Comparison of ENCODE assay signal across 1 cellular context in genomic region chr5:34526682-34527305, GRCh38.
TF ChIP-seq lines count a peak whose summit lies in the region.

No MANE protein-coding gene starts in this region.

TF ChIP-seq in K562, 482 proteins besides CTCF, POLR2A, EP300 and RAD21 (continued from another document and continues in another):
- TF ChIP-seq SP1 (CRISPR knock-in tag; IDR thresholded peaks at IDR 0.05) (no peak), ELK3 (CRISPR knock-in tag; IDR thresholded peaks at IDR 0.05) (no peak), E2F5 (CRISPR knock-in tag; IDR thresholded peaks at IDR 0.05) (no peak), SAP30 (IDR thresholded peaks at IDR 0.05; ENCODE audit: borderline replicate concordance, insufficient read depth, low read depth, low read length, poor library complexity, severe bottlenecking) (no peak), SIN3A (IDR thresholded peaks at IDR 0.05; ENCODE audit: borderline replicate concordance in 2 of 2, control insufficient read depth in 1 of 2, low read depth in 2 of 2, low read length in 2 of 2) (no peak), BRD9 (IDR thresholded peaks at IDR 0.05; ENCODE audit: low read depth, partially characterized antibody) (no peak), GABPB2 (CRISPR knock-in tag; conservative IDR thresholded peaks at IDR 0.05) (no peak), ZNF586 (CRISPR knock-in tag; conservative IDR thresholded peaks at IDR 0.05) (no peak), ZNF785 (CRISPR knock-in tag; IDR thresholded peaks at IDR 0.05) (no peak), NKRF (IDR thresholded peaks at IDR 0.05; ENCODE audit: borderline replicate concordance) (no peak), ZKSCAN8 (CRISPR knock-in tag; IDR thresholded peaks at IDR 0.05) (no peak), MTA2 (IDR thresholded peaks at IDR 0.05; ENCODE audit: low read depth) (peak; percentile 74), TCF15 (CRISPR knock-in tag; IDR thresholded peaks at IDR 0.05) (no peak), ZBTB1 (CRISPR knock-in tag; IDR thresholded peaks at IDR 0.05; ENCODE audit: borderline replicate concordance, low read depth) (no peak), PBX2 (CRISPR knock-in tag; IDR thresholded peaks at IDR 0.05; ENCODE audit: low read depth) (no peak), PBX2 (tag; conservative IDR thresholded peaks at IDR 0.05; ENCODE audit: low read depth) (no peak), STAG1 (CRISPR knock-in tag; IDR thresholded peaks at IDR 0.05; ENCODE audit: borderline replicate concordance) (no peak), ZNF445 (CRISPR knock-in tag; IDR thresholded peaks at IDR 0.05; ENCODE audit: low read depth) (no peak), ZNF668 (CRISPR knock-in tag; IDR thresholded peaks at IDR 0.05) (no peak), ZNF174 (CRISPR knock-in tag; IDR thresholded peaks at IDR 0.05) (no peak), ZNF551 (CRISPR knock-in tag; IDR thresholded peaks at IDR 0.05) (no peak), ZNF3 (CRISPR knock-in tag; IDR thresholded peaks at IDR 0.05) (no peak), HIVEP1 (CRISPR knock-in tag; IDR thresholded peaks at IDR 0.05) (no peak), ELF4 (CRISPR knock-in tag; IDR thresholded peaks at IDR 0.05) (no peak), PYGO2 (tag; IDR thresholded peaks at IDR 0.05) (no peak), ZFP30 (CRISPR knock-in tag; IDR thresholded peaks at IDR 0.05; ENCODE audit: borderline replicate concordance) (no peak), TGIF2 (CRISPR knock-in tag; IDR thresholded peaks at IDR 0.05) (no peak), JUNB (CRISPR knock-in tag; conservative IDR thresholded peaks at IDR 0.05) (no peak), POLR2AphosphoS5 (IDR thresholded peaks at IDR 0.05; ENCODE audit: control insufficient read depth, insufficient read depth, low read depth, low read length) (peak; percentile 55; the same call in 1 of the 2 replicates), ZNF134 (CRISPR knock-in tag; conservative IDR thresholded peaks at IDR 0.05) (no peak), BRCA1 (IDR thresholded peaks at IDR 0.05) (no peak), BRCA1 (CRISPR knock-in tag; IDR thresholded peaks at IDR 0.05) (no peak), BRF2 (IDR thresholded peaks at IDR 0.05; ENCODE audit: borderline replicate concordance, insufficient read depth, insufficient read length) (no peak), GTF2A2 (tag; IDR thresholded peaks at IDR 0.05) (no peak), BACH1 (tag; IDR thresholded peaks at IDR 0.05) (no peak), BRF1 (IDR thresholded peaks at IDR 0.05; ENCODE audit: borderline replicate concordance, extremely low read depth, insufficient read length) (no peak), ZNF184 (CRISPR knock-in tag; IDR thresholded peaks at IDR 0.05) (no peak), KLF6 (CRISPR knock-in tag; IDR thresholded peaks at IDR 0.05; ENCODE audit: borderline replicate concordance) (no peak), ARID2 (IDR thresholded peaks at IDR 0.05) (no peak), RBM14 (IDR thresholded peaks at IDR 0.05; ENCODE audit: borderline replicate concordance, insufficient read depth, low read depth, low read length) (no peak), HMGN3 (IDR thresholded peaks at IDR 0.05; ENCODE audit: borderline replicate concordance, extremely low read depth, insufficient read length, low read depth, low read length) (no peak), ARID3B (CRISPR knock-in tag; IDR thresholded peaks at IDR 0.05; ENCODE audit: borderline replicate concordance) (no peak), NFIC (IDR thresholded peaks at IDR 0.05) (peak; percentile 69), TRIM24 (IDR thresholded peaks at IDR 0.05) (peak; percentile 88 to 90), MLX (CRISPR knock-in tag; conservative IDR thresholded peaks at IDR 0.05) (no peak), AFF1 (IDR thresholded peaks at IDR 0.05; ENCODE audit: low read depth in 1 of 2, partially characterized antibody in 2 of 2) (no peak), GTF3C2 (IDR thresholded peaks at IDR 0.05; ENCODE audit: borderline replicate concordance, extremely low read depth, insufficient read length) (no peak), MXD1 (CRISPR knock-in tag; IDR thresholded peaks at IDR 0.05; ENCODE audit: borderline replicate concordance, poor library complexity, severe bottlenecking) (no peak), ZBTB8A (IDR thresholded peaks at IDR 0.05; ENCODE audit: partially characterized antibody) (no peak)
